1 cellular context compared by ENCODE assay signal in genomic region chr20:10800288-10800687, GRCh38.
TF ChIP-seq lines count a peak whose summit lies in the region.

No MANE protein-coding gene starts in this region.

TF ChIP-seq in HepG2, 621 proteins besides CTCF, POLR2A, EP300 and RAD21 (continued from another document and continues in another):
- no peak; the same call in 1 of the 2 replicates for TF ChIP-seq PATZ1 (CRISPR knock-in tag; IDR thresholded peaks at IDR 0.05)
- TF ChIP-seq THAP11 (CRISPR knock-in tag; IDR thresholded peaks at IDR 0.05): peak; percentile 55; the same call in 1 of the 2 replicates
- TF ChIP-seq HMGXB3 (CRISPR knock-in tag; IDR thresholded peaks at IDR 0.05; ENCODE audit: borderline replicate concordance): no peak
- TF ChIP-seq ZNF329 (CRISPR knock-in tag; IDR thresholded peaks at IDR 0.05; ENCODE audit: low read depth): no peak
- TF ChIP-seq ZNF101 (CRISPR knock-in tag; IDR thresholded peaks at IDR 0.05; ENCODE audit: borderline replicate concordance, low read depth): no peak
- no peak for TF ChIP-seq LRRFIP1 (CRISPR knock-in tag; conservative IDR thresholded peaks at IDR 0.05)
- no peak for TF ChIP-seq E2F1 (CRISPR knock-in tag; IDR thresholded peaks at IDR 0.05)
- TF ChIP-seq ZNF678 (CRISPR knock-in tag; IDR thresholded peaks at IDR 0.05): no peak
- no peak for TF ChIP-seq ZBTB40 (IDR thresholded peaks at IDR 0.05)
- TF ChIP-seq ZBTB40 (CRISPR knock-in tag; IDR thresholded peaks at IDR 0.05): no peak; the same call in 1 of the 2 replicates
- no peak for TF ChIP-seq CAMTA2 (CRISPR knock-in tag; IDR thresholded peaks at IDR 0.05; ENCODE audit: borderline replicate concordance)
- TF ChIP-seq PHF5A (CRISPR knock-in tag; IDR thresholded peaks at IDR 0.05; ENCODE audit: low read depth, unreplicated experiment): no peak
- peak; percentile 52; the same call in 1 of the 2 replicates for TF ChIP-seq IRF2 (CRISPR knock-in tag; IDR thresholded peaks at IDR 0.05)
- no peak for TF ChIP-seq SMARCC2 (IDR thresholded peaks at IDR 0.05)
- TF ChIP-seq GZF1 (CRISPR knock-in tag; IDR thresholded peaks at IDR 0.05): no peak
- no peak for TF ChIP-seq SIX1 (CRISPR knock-in tag; IDR thresholded peaks at IDR 0.05; ENCODE audit: borderline replicate concordance)
- no peak for TF ChIP-seq ZNF558 (CRISPR knock-in tag; IDR thresholded peaks at IDR 0.05; ENCODE audit: borderline replicate concordance)
- no peak for TF ChIP-seq ZNF557 (CRISPR knock-in tag; IDR thresholded peaks at IDR 0.05)
- no peak for TF ChIP-seq ZNF260 (CRISPR knock-in tag; IDR thresholded peaks at IDR 0.05; ENCODE audit: borderline replicate concordance, low read depth)
- no peak for TF ChIP-seq NR1H2 (CRISPR knock-in tag; IDR thresholded peaks at IDR 0.05; ENCODE audit: borderline replicate concordance, low read depth)
- TF ChIP-seq RBFOX2 (IDR thresholded peaks at IDR 0.05; ENCODE audit: low read depth, low read length): no peak
- TF ChIP-seq ZNF572 (CRISPR knock-in tag; IDR thresholded peaks at IDR 0.05): no peak
- TF ChIP-seq ZNF275 (CRISPR knock-in tag; IDR thresholded peaks at IDR 0.05; ENCODE audit: borderline replicate concordance): no peak
- TF ChIP-seq GPN1 (CRISPR knock-in tag; IDR thresholded peaks at IDR 0.05; ENCODE audit: borderline replicate concordance): no peak
- TF ChIP-seq ZFP36 (IDR thresholded peaks at IDR 0.05; ENCODE audit: borderline replicate concordance, low read depth, low read length, partially characterized antibody): peak; percentile 60
- TF ChIP-seq NFIC (IDR thresholded peaks at IDR 0.05; ENCODE audit: low read length): no peak; the same call in 1 of the 2 replicates
- no peak for TF ChIP-seq REL (CRISPR knock-in tag; conservative IDR thresholded peaks at IDR 0.05)
- TF ChIP-seq ZFP1 (CRISPR knock-in tag; IDR thresholded peaks at IDR 0.05): no peak
- TF ChIP-seq BRD4 (CRISPR knock-in tag; IDR thresholded peaks at IDR 0.05): no peak
- no peak for TF ChIP-seq JDP2 (CRISPR knock-in tag; IDR thresholded peaks at IDR 0.05; ENCODE audit: borderline replicate concordance)
- peak; percentile 17; the same call in 1 of the 2 replicates for TF ChIP-seq GABPB1 (CRISPR knock-in tag; IDR thresholded peaks at IDR 0.05)
- TF ChIP-seq ZNF704 (CRISPR knock-in tag; IDR thresholded peaks at IDR 0.05; ENCODE audit: borderline replicate concordance): no peak
- peak; percentile 82 for TF ChIP-seq TCF7 (IDR thresholded peaks at IDR 0.05; ENCODE audit: low read depth)
- no peak for TF ChIP-seq ZBTB44 (CRISPR knock-in tag; IDR thresholded peaks at IDR 0.05)
